Comparison of ENCODE assay signal across 8 cellular contexts in the genomic region with DNA sequence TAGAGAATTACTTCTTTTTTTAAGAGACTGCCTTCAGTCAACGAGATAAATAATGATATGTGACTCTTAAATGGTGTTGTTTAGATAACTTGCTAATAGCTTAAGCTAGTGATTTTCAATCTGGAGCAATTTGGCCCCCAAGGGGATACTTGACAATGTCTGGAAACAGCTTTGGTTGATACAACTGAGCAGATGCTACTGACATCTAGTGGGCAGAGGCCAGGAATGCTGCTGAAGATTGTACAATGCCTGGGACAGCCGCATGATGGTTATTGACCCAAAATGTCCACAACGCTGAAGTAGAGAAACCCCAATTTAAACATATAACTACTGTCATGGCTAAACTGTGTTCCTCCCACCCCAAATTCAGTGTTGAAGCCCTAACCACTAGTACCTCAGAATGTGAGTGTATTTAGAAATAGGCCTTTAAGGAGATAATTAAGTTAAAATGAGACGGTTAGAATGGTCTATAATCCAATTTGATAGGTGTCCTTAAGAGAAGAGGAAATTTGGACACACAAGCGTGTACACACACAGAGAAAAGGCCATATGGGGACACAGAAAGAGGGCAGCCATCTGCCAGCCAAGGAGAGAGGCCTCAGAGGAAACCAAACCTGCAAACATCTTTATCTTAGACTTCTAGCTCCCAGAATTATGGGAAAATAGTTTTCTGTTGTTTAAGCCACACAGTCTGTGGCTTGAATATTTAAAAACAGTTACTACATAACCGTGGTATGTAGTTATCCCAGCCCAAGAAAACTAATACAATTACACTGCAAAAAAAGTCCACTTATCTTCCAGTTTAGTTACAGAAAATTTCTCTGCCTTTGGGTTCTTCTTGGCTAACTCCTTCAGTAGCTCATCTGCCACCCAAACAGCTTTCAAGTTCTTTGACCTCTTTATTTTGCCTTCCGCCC. TPM values are rescaled to one million over a fixed set of nuclear protein-coding genes. Genes with fewer than 3 reads are reported as not detected.
DNase-seq lines count a peak whose midpoint lies in the region; ATAC-seq and TF ChIP-seq lines count a peak whose summit lies in the region.

No MANE protein-coding gene starts in this region.

- POLR2A ChIA-PET in AG04450 (lab: Yijun Ruan, JAX): interaction anchor here (0.7 to 1.3 kb wide), 4 partner anchors 22 to 299 kb away, joined by 3 to 9 read pairs (median 3); partner anchors contain the start of genes DOP1A, PRSS35 and RWDD2A

- CTCF ChIA-PET in AG04450 (lab: Charles Lee): interaction anchor here (0.6 to 14.3 kb wide), 53 partner anchors 9 to 974 kb away, joined by 3 to 534 read pairs (median 4); partner anchors contain the start of genes DOP1A, PRSS35 and UBE3D

- peak overlapping the region; percentile 85 for H3K27ac ChIP-seq in AG04450 (ENCODE audit: low read depth, low read length)

- no peaks in the 10 kb centered on the region for H3K27me3 ChIP-seq in AG04450 (ENCODE audit: control insufficient read depth, insufficient read depth, low read length)

- H3K4me3 ChIP-seq in AG04450 (ENCODE audit: low read depth, low read length): no peak overlapping the region

- H3K9me3 ChIP-seq in AG04450 (ENCODE audit: control insufficient read depth, insufficient read depth, low read length): no peaks in the 10 kb centered on the region

- TF ChIP-seq CTCF in AG04450 (IDR thresholded peaks at IDR 0.05; ENCODE audit: low read depth, low read length): peak; percentile 94

- ATAC-seq in GM18502 (IDR thresholded peaks at IDR 0.05; ENCODE audit: poor library complexity, unreplicated experiment): peak; percentile 100
- ATAC-seq in HG02884 (IDR thresholded peaks at IDR 0.05; ENCODE audit: unreplicated experiment): peak; percentile 100

- DNase-seq in AG04450 (ENCODE audit: low read depth, low spot score) (peak; percentile 51), NCI-H146 (lab: John Stamatoyannopoulos, UW) (peak; percentile 60), T-helper 1 cell (peak in 4 of 5 donors; percentile 18 to 57 (median 27)), astrocyte of the hippocampus (ENCODE audit: low read depth, low spot score) (peak; percentile 85), iPS-NIHi11 (ENCODE audit: low spot score) (peak; percentile 50)
- peak; percentile 29 for DNase-seq in stimulated activated CD4-positive, alpha-beta T cell treated with anti-CD3 and anti-CD28 coated beads, Interleukin-12 subunit alpha, Interleukin-12 subunit beta, amount 100 ng/mL, for 4 hours

RNA-seq across cellular contexts. Expression of gene RWDD2A, which starts 22.2 kb away (rescaled TPM):
- 6.5 and 8.3 TPM in 2 replicates for polyA plus RNA-seq in AG04450 (2011; rRNA removed)
- 3.8 and 4.7 TPM in 2 replicates for polyA minus RNA-seq in AG04450 (2011; rRNA and poly(A)+ RNA removed)

RNA-seq across cellular contexts. Expression of gene PGM3, which starts 22.3 kb away (rescaled TPM):
- polyA plus RNA-seq in AG04450 (2011; rRNA removed): 116 and 155 TPM in 2 replicates
- 137 and 156 TPM in 2 replicates for polyA minus RNA-seq in AG04450 (2011; rRNA and poly(A)+ RNA removed)

Comparison
In these comparisons a context has a peak if more than half of its experiments do, and no peak if none do; other contexts are left out.
1. DNase-seq: peak in every context shown above with its lines; median percentile 85 in astrocyte of the hippocampus; 60 in NCI-H146; 51 in AG04450; 50 in iPS-NIHi11; 29 in stimulated activated CD4-positive, alpha-beta T cell treated with anti-CD3 and anti-CD28 coated beads, Interleukin-12 subunit alpha, Interleukin-12 subunit beta, amount 100 ng/mL, for 4 hours; 27 in T-helper 1 cell.